7 cellular contexts compared by ENCODE assay signal in genomic region chr12:29781705-29782266, GRCh38. TPM values are rescaled to one million over a fixed set of nuclear protein-coding genes. Genes with fewer than 3 reads are reported as not detected.
DNase-seq lines count a peak whose midpoint lies in the region; ATAC-seq and TF ChIP-seq lines count a peak whose summit lies in the region.

No MANE protein-coding gene starts in this region.

- H3K27me3 ChIP-seq in esophagus muscularis mucosa (no peaks in the 10 kb centered on the region), testis (no peaks in the 10 kb centered on the region)

- H3K27ac ChIP-seq in esophagus muscularis mucosa (replicated peaks in 1 of 4) (peak overlapping the region; percentile 84 to 94 (median 87)), testis (peak overlapping the region in 1 of 2 donors; percentile 88)

- ATAC-seq in GM21515 (IDR thresholded peaks at IDR 0.05; ENCODE audit: unreplicated experiment) (peak; percentile 37), HG03378 (IDR thresholded peaks at IDR 0.05; ENCODE audit: unreplicated experiment) (peak; percentile 37)

- H3K4me1 ChIP-seq in esophagus muscularis mucosa (peaks cover 13 to 42% (median 40%) of the 10 kb centered on the region in 4 donors), testis (peaks cover 12% of the 10 kb centered on the region)

- H3K9me3 ChIP-seq in esophagus muscularis mucosa, result no peaks in the 10 kb centered on the region
- no peaks in the 10 kb centered on the region for H3K9me3 ChIP-seq in testis

- H3K36me3 ChIP-seq in esophagus muscularis mucosa (no peaks in the 10 kb centered on the region), testis (ENCODE audit: low read depth, missing control alignments) (no peaks in the 10 kb centered on the region)

- no peak for DNase-seq in esophagus muscularis mucosa (ENCODE audit: extremely low spot score)
- no peak for DNase-seq in testis
- no peak for DNase-seq in NCI-H146 treated with DMSO at 0.1 percent for 48 hours (lab: John Stamatoyannopoulos, UW; ENCODE audit: unreplicated experiment)
- no peak for DNase-seq in NCI-H1105 (lab: John Stamatoyannopoulos, UW)
- no peak for DNase-seq in NCI-H526 treated with DMSO at 0.1 percent for 48 hours (lab: John Stamatoyannopoulos, UW)

- H3K4me3 ChIP-seq in esophagus muscularis mucosa (peak overlapping the region; percentile 73 to 90 (median 88)), testis (peak overlapping the region; percentile 80 to 84)

- no peak for TF ChIP-seq EP300 in esophagus muscularis mucosa (IDR thresholded peaks at IDR 0.05)

- intact Hi-C loops in esophagus muscularis mucosa (cut with DNase I), result loop anchor here (5.0 kb wide), 2 partner anchors 59 to 234 kb away; no protein-coding TSS in a partner anchor
- intact Hi-C loops in testis (cut with DNase I; ENCODE audit: low total_unique reads), result no loop called here

- no peak for TF ChIP-seq CTCF in esophagus muscularis mucosa (IDR thresholded peaks at IDR 0.05)
- no peak for TF ChIP-seq CTCF in testis (IDR thresholded peaks at IDR 0.05)

- no peak for TF ChIP-seq POLR2A in esophagus muscularis mucosa (IDR thresholded peaks at IDR 0.05; ENCODE audit: low read depth)
- TF ChIP-seq POLR2A in testis (IDR thresholded peaks at IDR 0.05), result no peak

- WGBS in esophagus muscularis mucosa, result 50% methylated on average over 2 of the region's 2 CpGs
- WGBS in testis, 2 donors, result 13 to 17% methylated on average over 2 of the region's 2 CpGs

RNA-seq across cellular contexts. Expression of gene TMTC1, which starts 2.0 kb away (rescaled TPM):
- total RNA-seq in esophagus muscularis mucosa (100 to 1,000 TPM in 3 of 4 donors, 10 to 100 TPM in 1; 84.0 to 177 (median 105) TPM), testis (10 to 100 TPM; 11.5 to 13.6 TPM)
- polyA plus RNA-seq in testis (ENCODE audit: insufficient read depth, low read depth, low replicate concordance), result 8.4 TPM

Comparison
In these comparisons a context has a peak if more than half of its experiments do, and no peak if none do; other contexts are left out.
1. RNA of gene TMTC1, which starts 2.0 kb away (total RNA-seq): 84.0 to 177 TPM in esophagus muscularis mucosa; 11.5 to 13.6 TPM in testis; every median in the first group is over 4 times any median in the second.